Comparison of ENCODE assay signal across 26 cellular contexts in the genomic region with DNA sequence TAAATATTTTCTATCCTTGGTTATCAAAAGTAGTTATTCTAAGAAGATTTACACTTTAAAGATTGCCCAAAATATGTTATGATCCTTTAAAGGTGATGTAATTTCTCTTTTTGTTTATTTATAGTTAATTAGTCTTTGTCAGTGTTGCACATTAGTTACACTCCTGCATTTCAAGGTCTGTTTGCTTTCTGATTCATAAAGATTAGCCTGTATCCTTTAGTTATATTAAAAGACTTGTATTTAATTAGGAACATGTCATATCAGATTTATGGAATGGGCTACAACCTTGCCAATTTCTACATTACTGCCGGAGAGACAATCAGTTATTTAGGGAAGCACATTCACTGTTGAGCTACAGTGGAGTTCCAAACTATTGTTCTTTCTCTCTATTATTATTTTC. TPM values are rescaled to one million over a fixed set of nuclear protein-coding genes. Genes with fewer than 3 reads are reported as not detected.
"Had no signal": no experiment of that assay in that cellular context is flagged by ENCODE, and none has a peak within 500 bp of the region (broad histone marks: within the 10 kb centered on the region; RNA-seq: fewer than 3 reads in every experiment).

No MANE protein-coding gene starts in this region.

- ATAC-seq: activated CD8-positive, alpha-beta memory T cell treated with anti-CD3 and anti-CD28 coated beads, Interleukin-2, amount 10 ng/mL, durations not matched to agents 7 days and 5 days; activated T-helper 17 cell treated with anti-CD3 and anti-CD28 coated beads, Interleukin-2, amount 50 U/mL, for 72 hours; effector memory CD8-positive, alpha-beta T cell; naive thymus-derived CD8-positive, alpha-beta T cell; psoas muscle; right cardiac atrium had no signal

- H3K4me3 ChIP-seq: psoas muscle, skin epidermis, transverse colon, vagina had no signal

- H3K27ac Mint-ChIP-seq: activated B cell treated with CpG ODN at 0.5 μM for 24 hours; activated CD4-positive, alpha-beta memory T cell treated with anti-CD3 and anti-CD28 coated beads, Interleukin-2, amount 10 ng/mL, durations not matched to agents 7 days and 5 days; activated CD8-positive, alpha-beta memory T cell treated with anti-CD3 and anti-CD28 coated beads, Interleukin-2, amount 10 ng/mL, durations not matched to agents 7 days and 5 days; activated naive CD8-positive, alpha-beta T cell treated with anti-CD3 and anti-CD28 coated beads for 36 hours; activated T-helper 17 cell treated with anti-CD3 and anti-CD28 coated beads, Interleukin-2, amount 50 U/mL, for 72 hours; effector memory CD8-positive, alpha-beta T cell; naive thymus-derived CD8-positive, alpha-beta T cell; stimulated activated naive CD8-positive, alpha-beta T cell treated with anti-CD3 and anti-CD28 coated beads, Interleukin-15, Interleukin-2, amounts not matched to agents 100 ng/mL and 50 ng/mL, for 24 hours had no signal

- H3K27me3 ChIP-seq: transverse colon, vagina had no signal

- H3K4me3 Mint-ChIP-seq: activated B cell treated with CpG ODN at 0.5 μM for 24 hours; activated CD4-positive, alpha-beta memory T cell treated with anti-CD3 and anti-CD28 coated beads, Interleukin-2, amount 10 ng/mL, durations not matched to agents 7 days and 5 days; activated CD8-positive, alpha-beta memory T cell treated with anti-CD3 and anti-CD28 coated beads, Interleukin-2, amount 10 ng/mL, durations not matched to agents 7 days and 5 days; activated naive CD8-positive, alpha-beta T cell treated with anti-CD3 and anti-CD28 coated beads for 36 hours; activated T-helper 17 cell treated with anti-CD3 and anti-CD28 coated beads, Interleukin-2, amount 50 U/mL, for 72 hours; effector memory CD8-positive, alpha-beta T cell; naive thymus-derived CD8-positive, alpha-beta T cell; stimulated activated naive CD8-positive, alpha-beta T cell treated with anti-CD3 and anti-CD28 coated beads, Interleukin-15, Interleukin-2, amounts not matched to agents 100 ng/mL and 50 ng/mL, for 24 hours had no signal

- H3K36me3 Mint-ChIP-seq: activated CD8-positive, alpha-beta memory T cell treated with anti-CD3 and anti-CD28 coated beads, Interleukin-2, amount 10 ng/mL, durations not matched to agents 7 days and 5 days; activated naive CD8-positive, alpha-beta T cell treated with anti-CD3 and anti-CD28 coated beads for 36 hours; naive thymus-derived CD8-positive, alpha-beta T cell had no signal

- H3K36me3 ChIP-seq: transverse colon, vagina had no signal

- H3K9me3 ChIP-seq: psoas muscle, transverse colon, vagina had no signal

- H3K27ac ChIP-seq: epithelial cell of prostate, psoas muscle, skin epidermis, transverse colon, vagina had no signal

- H3K4me1 Mint-ChIP-seq: activated B cell treated with CpG ODN at 0.5 μM for 24 hours; activated CD4-positive, alpha-beta memory T cell treated with anti-CD3 and anti-CD28 coated beads, Interleukin-2, amount 10 ng/mL, durations not matched to agents 7 days and 5 days; activated CD8-positive, alpha-beta memory T cell treated with anti-CD3 and anti-CD28 coated beads, Interleukin-2, amount 10 ng/mL, durations not matched to agents 7 days and 5 days; activated naive CD8-positive, alpha-beta T cell treated with anti-CD3 and anti-CD28 coated beads for 36 hours; activated T-helper 17 cell treated with anti-CD3 and anti-CD28 coated beads, Interleukin-2, amount 50 U/mL, for 72 hours; naive thymus-derived CD8-positive, alpha-beta T cell had no signal

- H3K27me3 Mint-ChIP-seq: activated B cell treated with CpG ODN at 0.5 μM for 24 hours; effector memory CD8-positive, alpha-beta T cell had no signal

- H3K4me1 ChIP-seq: psoas muscle, transverse colon, vagina had no signal

- H3K9me3 Mint-ChIP-seq: activated B cell treated with CpG ODN at 0.5 μM for 24 hours; activated CD4-positive, alpha-beta memory T cell treated with anti-CD3 and anti-CD28 coated beads, Interleukin-2, amount 10 ng/mL, durations not matched to agents 7 days and 5 days; activated naive CD8-positive, alpha-beta T cell treated with anti-CD3 and anti-CD28 coated beads for 36 hours; activated T-helper 17 cell treated with anti-CD3 and anti-CD28 coated beads, Interleukin-2, amount 50 U/mL, for 72 hours; effector memory CD8-positive, alpha-beta T cell; naive thymus-derived CD8-positive, alpha-beta T cell; stimulated activated naive CD8-positive, alpha-beta T cell treated with anti-CD3 and anti-CD28 coated beads, Interleukin-15, Interleukin-2, amounts not matched to agents 100 ng/mL and 50 ng/mL, for 24 hours had no signal

- DNase-seq: activated B cell treated with CpG ODN at 0.5 μM for 24 hours; activated CD4-positive, alpha-beta memory T cell treated with anti-CD3 and anti-CD28 coated beads, Interleukin-2, amount 10 ng/mL, durations not matched to agents 7 days and 5 days; activated CD4-positive, alpha-beta T cell treated with anti-CD3 and anti-CD28 coated beads for 48 hours; activated CD8-positive, alpha-beta memory T cell treated with anti-CD3 and anti-CD28 coated beads, Interleukin-2, amount 10 ng/mL, durations not matched to agents 7 days and 5 days; activated naive CD4-positive, alpha-beta T cell; activated naive CD8-positive, alpha-beta T cell treated with anti-CD3 and anti-CD28 coated beads for 36 hours; amygdala; caudate nucleus; effector memory CD8-positive, alpha-beta T cell; foreskin fibroblast; mesendoderm; naive thymus-derived CD8-positive, alpha-beta T cell; psoas muscle; right cardiac atrium; stimulated activated CD4-positive, alpha-beta T cell treated with anti-CD3 and anti-CD28 coated beads, Interleukin-15, amount 100 ng/mL, for 24 hours; stimulated activated CD4-positive, alpha-beta T cell treated with anti-CD3 and anti-CD28 coated beads, Interleukin-2, amount 100 ng/mL, for 48 hours; transverse colon had no signal

RNA-seq across cellular contexts. Expression of gene EPYC, which starts 3.5 kb away (rescaled TPM):
- total RNA-seq: activated B cell treated with CpG ODN at 0.5 μM for 24 hours; activated CD4-positive, alpha-beta memory T cell treated with anti-CD3 and anti-CD28 coated beads, Interleukin-2, amount 10 ng/mL, durations not matched to agents 7 days and 5 days; activated CD8-positive, alpha-beta memory T cell treated with anti-CD3 and anti-CD28 coated beads, Interleukin-2, amount 10 ng/mL, durations not matched to agents 7 days and 5 days; activated naive CD8-positive, alpha-beta T cell treated with anti-CD3 and anti-CD28 coated beads for 36 hours; activated T-helper 17 cell treated with anti-CD3 and anti-CD28 coated beads, Interleukin-2, amount 50 U/mL, for 72 hours; dermis microvascular lymphatic vessel endothelial cell; glomerular endothelial cell; lower leg skin; naive thymus-derived CD8-positive, alpha-beta T cell; osteocyte; psoas muscle; right cardiac atrium; transverse colon; vagina had no signal
- polyA plus RNA-seq: naive thymus-derived CD8-positive, alpha-beta T cell; psoas muscle had no signal

RNA-seq across cellular contexts. Expression of gene CCER1, which starts 46.3 kb away (rescaled TPM):
- total RNA-seq: activated B cell treated with CpG ODN at 0.5 μM for 24 hours; activated CD4-positive, alpha-beta memory T cell treated with anti-CD3 and anti-CD28 coated beads, Interleukin-2, amount 10 ng/mL, durations not matched to agents 7 days and 5 days; activated CD8-positive, alpha-beta memory T cell treated with anti-CD3 and anti-CD28 coated beads, Interleukin-2, amount 10 ng/mL, durations not matched to agents 7 days and 5 days; activated naive CD8-positive, alpha-beta T cell treated with anti-CD3 and anti-CD28 coated beads for 36 hours; activated T-helper 17 cell treated with anti-CD3 and anti-CD28 coated beads, Interleukin-2, amount 50 U/mL, for 72 hours; dermis microvascular lymphatic vessel endothelial cell; glomerular endothelial cell; lower leg skin; naive thymus-derived CD8-positive, alpha-beta T cell; osteocyte; psoas muscle; right cardiac atrium; transverse colon; vagina had no signal
- polyA plus RNA-seq: naive thymus-derived CD8-positive, alpha-beta T cell; psoas muscle; right cardiac atrium had no signal

RNA-seq across cellular contexts. Expression of gene KERA, which starts 56.5 kb away (rescaled TPM):
- total RNA-seq: activated B cell treated with CpG ODN at 0.5 μM for 24 hours; activated CD4-positive, alpha-beta memory T cell treated with anti-CD3 and anti-CD28 coated beads, Interleukin-2, amount 10 ng/mL, durations not matched to agents 7 days and 5 days; activated CD8-positive, alpha-beta memory T cell treated with anti-CD3 and anti-CD28 coated beads, Interleukin-2, amount 10 ng/mL, durations not matched to agents 7 days and 5 days; activated naive CD8-positive, alpha-beta T cell treated with anti-CD3 and anti-CD28 coated beads for 36 hours; activated T-helper 17 cell treated with anti-CD3 and anti-CD28 coated beads, Interleukin-2, amount 50 U/mL, for 72 hours; dermis microvascular lymphatic vessel endothelial cell; glomerular endothelial cell; lower leg skin; naive thymus-derived CD8-positive, alpha-beta T cell; osteocyte; right cardiac atrium; transverse colon; vagina had no signal
- polyA plus RNA-seq: naive thymus-derived CD8-positive, alpha-beta T cell; psoas muscle had no signal
